ENCODE assay signal across 24 cellular contexts in genomic region chr3:69735893-69736292, GRCh38. TPM values are rescaled to one million over a fixed set of nuclear protein-coding genes. Genes with fewer than 3 reads are reported as not detected.
"Had no signal": no experiment of that assay in that cellular context is flagged by ENCODE, and none has a peak within 500 bp of the region (broad histone marks: within the 10 kb centered on the region; RNA-seq: fewer than 3 reads in every experiment).

No MANE protein-coding gene starts in this region.

- H3K9ac ChIP-seq: neural progenitor cell had no signal

- H3K9me3 ChIP-seq: gastroesophageal sphincter, heart left ventricle, prostate gland, sigmoid colon, stomach, thyroid gland had no signal

- ATAC-seq: esophagus mucosa; gastroesophageal sphincter; heart left ventricle; left lobe of liver; naive thymus-derived CD4-positive, alpha-beta T cell; right cardiac atrium; stimulated activated effector memory CD8-positive, alpha-beta T cell treated with anti-CD3 and anti-CD28 coated beads, Interleukin-12 subunit alpha, Interleukin-12 subunit beta, amount 100 ng/mL, for 72 hours had no signal

- H3K4me3 ChIP-seq: gastroesophageal sphincter, heart left ventricle, hepatocyte, neural progenitor cell, prostate gland, sigmoid colon, stomach, thyroid gland had no signal

- DNase-seq: effector CD8-positive, alpha-beta T cell; endodermal cell; foreskin fibroblast; kidney; mesenchymal stem cell; midbrain; naive thymus-derived CD4-positive, alpha-beta T cell; right cardiac atrium; sigmoid colon; stimulated activated CD4-positive, alpha-beta T cell treated with anti-CD3 and anti-CD28 coated beads, Interleukin-2, amount 100 ng/mL, for 24 hours; stimulated activated CD4-positive, alpha-beta T cell treated with anti-CD3 and anti-CD28 coated beads, Interleukin-4, amount 100 ng/mL, for 24 hours; stimulated activated naive CD4-positive, alpha-beta T cell treated with Interleukin-2 at 50 U/mL for 16 hours; stomach; thyroid gland; trophoblast cell had no signal

- H3K27me3 ChIP-seq: gastroesophageal sphincter, heart left ventricle, sigmoid colon, thyroid gland had no signal

- H3K79me2 ChIP-seq: hepatocyte had no signal

- H3K4me2 ChIP-seq: hepatocyte, neural progenitor cell had no signal

- H3K36me3 ChIP-seq: gastroesophageal sphincter, heart left ventricle, neural progenitor cell, prostate gland, sigmoid colon, stomach, thyroid gland had no signal

- H3K4me1 ChIP-seq: neural progenitor cell, prostate gland had no signal

- H3K27ac ChIP-seq: epithelial cell of prostate, gastroesophageal sphincter, heart left ventricle, hepatocyte, neural progenitor cell, prostate gland, sigmoid colon, stomach, thyroid gland had no signal

RNA-seq across cellular contexts. Expression of gene MITF, which starts 3.4 kb away (rescaled TPM):
- polyA plus RNA-seq: naive thymus-derived CD4-positive, alpha-beta T cell had no signal
